13 cellular contexts compared by ENCODE assay signal in genomic region chr7:20744913-20745587, GRCh38. TPM values are rescaled to one million over a fixed set of nuclear protein-coding genes. Genes with fewer than 3 reads are reported as not detected.
DNase-seq lines count a peak whose midpoint lies in the region; ATAC-seq, FAIRE-seq and TF ChIP-seq lines count a peak whose summit lies in the region.
"Had no signal": no experiment of that assay in that cellular context is flagged by ENCODE, and none has a peak within 500 bp of the region (broad histone marks: within the 10 kb centered on the region; RNA-seq: fewer than 3 reads in every experiment).

No MANE protein-coding gene starts in this region.

- CTCF ChIA-PET in activated naive CD4-positive, alpha-beta T cell treated with anti-CD3 and anti-CD28 coated beads for 36 hours (lab: Charles Lee), result no interaction called here

- H3K4me1 ChIP-seq in endodermal cell (ENCODE audit: control insufficient read depth, insufficient read depth, low read length), result no peaks in the 10 kb centered on the region
- H3K4me1 ChIP-seq: BLaER1 had no signal

- no peak overlapping the region for H3K4me3 Mint-ChIP-seq in endodermal cell
- H3K4me3 Mint-ChIP-seq in activated naive CD4-positive, alpha-beta T cell treated with anti-CD3 and anti-CD28 coated beads for 36 hours, result no peak overlapping the region
- H3K4me3 Mint-ChIP-seq: activated naive CD4-positive, alpha-beta T cell treated with anti-CD3 and anti-CD28 coated beads, Interleukin-2, amount 50 U/mL, for 24 hours had no signal

- intact Hi-C loops in Right ventricle myocardium inferior (cut with DNase I), result no loop called here
- intact Hi-C loops in activated naive CD4-positive, alpha-beta T cell treated with anti-CD3 and anti-CD28 coated beads for 36 hours (cut with micrococcal nuclease), result no loop called here

- no peaks in the 10 kb centered on the region for H3K9me3 Mint-ChIP-seq in endodermal cell
- H3K9me3 Mint-ChIP-seq in activated naive CD4-positive, alpha-beta T cell treated with anti-CD3 and anti-CD28 coated beads for 36 hours, result no peaks in the 10 kb centered on the region
- H3K9me3 Mint-ChIP-seq: activated naive CD4-positive, alpha-beta T cell treated with anti-CD3 and anti-CD28 coated beads, Interleukin-2, amount 50 U/mL, for 24 hours had no signal

- no peaks in the 10 kb centered on the region for H3K36me3 Mint-ChIP-seq in endodermal cell (ENCODE audit: low read depth)
- no peaks in the 10 kb centered on the region for H3K36me3 Mint-ChIP-seq in activated naive CD4-positive, alpha-beta T cell treated with anti-CD3 and anti-CD28 coated beads for 36 hours (ENCODE audit: low read depth)
- H3K36me3 Mint-ChIP-seq: activated naive CD4-positive, alpha-beta T cell treated with anti-CD3 and anti-CD28 coated beads, Interleukin-2, amount 50 U/mL, for 24 hours had no signal

- H3K36me3 ChIP-seq in endodermal cell (ENCODE audit: control insufficient read depth, insufficient read depth, low read length), result no peaks in the 10 kb centered on the region
- H3K36me3 ChIP-seq: BLaER1 had no signal

- ATAC-seq in Right ventricle myocardium inferior, result no peak
- ATAC-seq in HG02759 (IDR thresholded peaks at IDR 0.05; ENCODE audit: unreplicated experiment), result no peak

- no peaks in the 10 kb centered on the region for H3K27me3 ChIP-seq in endodermal cell (ENCODE audit: control insufficient read depth, insufficient read depth, low read length, poor library complexity, severe bottlenecking)
- H3K27me3 ChIP-seq: BLaER1 had no signal

- H3K9ac ChIP-seq in endodermal cell (ENCODE audit: extremely low read depth, low read length, poor library complexity, severe bottlenecking), result no peak overlapping the region
- H3K9ac ChIP-seq: BLaER1 had no signal

- no peaks in the 10 kb centered on the region for H3K9me3 ChIP-seq in endodermal cell (ENCODE audit: control insufficient read depth, low read length)
- H3K9me3 ChIP-seq: BLaER1 had no signal

- in situ Hi-C loops in ACHN (cut with HindIII; ENCODE audit: low pct_ligation_motif_present, low pct_unique_long_range_greater_than_20kb, low sequenced_read_pairs), result no loop called here

- TF ChIP-seq CTCF in endodermal cell (conservative IDR thresholded peaks at IDR 0.05), result peak; percentile 59

- H3K4me1 Mint-ChIP-seq in endodermal cell, result peaks cover 37% of the 10 kb centered on the region
- no peaks in the 10 kb centered on the region for H3K4me1 Mint-ChIP-seq in activated naive CD4-positive, alpha-beta T cell treated with anti-CD3 and anti-CD28 coated beads for 36 hours (ENCODE audit: low read depth)
- H3K4me1 Mint-ChIP-seq: activated naive CD4-positive, alpha-beta T cell treated with anti-CD3 and anti-CD28 coated beads, Interleukin-2, amount 50 U/mL, for 24 hours had no signal

- H3K27ac ChIP-seq in endodermal cell (ENCODE audit: low read depth, low read length), result no peak overlapping the region
- H3K27ac ChIP-seq: BLaER1 had no signal

- no peaks in the 10 kb centered on the region for H3K27me3 Mint-ChIP-seq in endodermal cell (ENCODE audit: insufficient read depth)
- H3K27me3 Mint-ChIP-seq in activated naive CD4-positive, alpha-beta T cell treated with anti-CD3 and anti-CD28 coated beads for 36 hours (ENCODE audit: low read depth), result peaks cover 14% of the 10 kb centered on the region

- H3K27ac Mint-ChIP-seq in endodermal cell, result no peak overlapping the region
- H3K27ac Mint-ChIP-seq in activated naive CD4-positive, alpha-beta T cell treated with anti-CD3 and anti-CD28 coated beads for 36 hours, result no peak overlapping the region
- H3K27ac Mint-ChIP-seq: activated naive CD4-positive, alpha-beta T cell treated with anti-CD3 and anti-CD28 coated beads, Interleukin-2, amount 50 U/mL, for 24 hours had no signal

- FAIRE-seq in HTR-8/SVneo (lab: Jason Lieb, UNC), result peak; percentile 89
- FAIRE-seq: islet of Langerhans had no signal

- WGBS in endodermal cell (ENCODE audit: insufficient coverage in 1 of 2, insufficient read length in 1 of 2), 2 experiments, result 80 to 82% methylated on average over 6 to 7 of the region's 7 CpGs

- DNase-seq in ACHN (peak; percentile 29), HTR-8/SVneo (ENCODE audit: insufficient read length, low spot score) (peak; percentile 67), NCI-H524 treated with DMSO at 0.1 percent for 48 hours (lab: John Stamatoyannopoulos, UW) (peak; percentile 7), endodermal cell (no peak), Right ventricle myocardium inferior (ENCODE audit: missing footprints) (no peak), kidney tubule cell (ENCODE audit: low spot score) (no peak)
- no peak for DNase-seq in activated naive CD4-positive, alpha-beta T cell treated with anti-CD3 and anti-CD28 coated beads for 36 hours
- DNase-seq: NCI-H446 treated with DMSO at 0.1 percent for 48 hours had no signal

- no peak overlapping the region for H3K4me3 ChIP-seq in endodermal cell (ENCODE audit: low read length)
- H3K4me3 ChIP-seq: BLaER1 had no signal

RNA-seq across cellular contexts. Expression of gene SP8, which starts 41.6 kb away (rescaled TPM):
- 1 to 10 TPM; 3.3 to 5.2 TPM for total RNA-seq in endodermal cell
- polyA plus RNA-seq in endodermal cell (2013, experiment 1 of 2), result 9.5 TPM
- 8.1 TPM for polyA plus RNA-seq in endodermal cell (2013, experiment 2 of 2)
- total RNA-seq in Right ventricle myocardium inferior, result not detected
- total RNA-seq in activated naive CD4-positive, alpha-beta T cell treated with anti-CD3 and anti-CD28 coated beads for 36 hours, result under 1 TPM in 1 of 2 experiments, not detected in 1; 0.07 TPM
- total RNA-seq: osteocyte had no signal

Comparison
In these comparisons a context has a peak if more than half of its experiments do, and no peak if none do; other contexts are left out.
1. DNase-seq: peak in ACHN (single experiment), HTR-8/SVneo (single experiment) and NCI-H524 treated with DMSO at 0.1 percent for 48 hours (single experiment); none in endodermal cell (single experiment), Right ventricle myocardium inferior (single experiment), activated naive CD4-positive, alpha-beta T cell treated with anti-CD3 and anti-CD28 coated beads for 36 hours (single experiment) and kidney tubule cell (single experiment).